ENCODE assay signal across 8 cellular contexts in the genomic region with DNA sequence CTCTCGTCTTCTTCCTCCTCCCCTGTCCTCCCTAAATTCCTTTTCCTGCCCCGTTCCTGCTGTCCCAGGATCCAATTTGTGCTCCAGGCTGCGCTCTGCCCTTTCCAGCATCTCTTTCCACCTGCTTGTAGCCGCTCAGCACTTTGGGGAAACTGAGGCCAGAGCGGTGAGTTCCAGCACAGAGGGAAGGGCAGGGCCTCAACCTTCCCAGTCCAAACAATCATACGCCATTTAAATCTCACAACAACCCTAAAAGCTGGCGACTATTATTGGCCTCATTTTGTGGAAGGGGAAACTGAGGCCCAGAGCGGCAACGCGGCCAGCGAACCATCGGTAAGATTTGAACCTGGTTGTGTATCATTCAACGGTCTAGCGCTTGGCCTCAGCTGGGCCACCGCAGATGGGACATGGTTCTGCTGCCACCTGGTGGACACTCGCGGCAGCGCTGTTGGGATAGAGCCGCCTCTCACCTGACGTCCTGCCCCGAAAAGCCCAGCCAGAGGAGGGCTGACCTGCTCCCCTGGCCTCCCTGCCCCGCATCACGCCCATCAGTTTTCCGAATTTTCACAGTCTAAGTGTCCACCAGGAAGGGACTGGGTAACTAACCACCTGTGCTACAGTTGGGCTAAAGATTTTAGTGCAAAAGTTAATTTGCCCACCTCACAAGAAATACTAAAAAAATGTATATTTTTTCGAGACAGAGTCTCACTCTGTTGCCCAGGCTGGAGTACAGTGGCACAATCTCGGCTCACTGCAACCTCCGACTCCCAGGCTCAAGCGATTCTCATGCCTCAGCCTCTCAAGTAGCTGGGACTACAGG. TPM values are rescaled to one million over a fixed set of nuclear protein-coding genes. Genes with fewer than 3 reads are reported as not detected.
DNase-seq lines count a peak whose midpoint lies in the region; ATAC-seq and TF ChIP-seq lines count a peak whose summit lies in the region.

No MANE protein-coding gene starts in this region.

- H3K27me3 ChIP-seq in MM.1S (replicated peaks; ENCODE audit: insufficient read depth, low read length), result peaks cover 8% of the 10 kb centered on the region; the same call in 1 of the 2 replicates

- DNase-seq in ELF-1 (ENCODE audit: low read depth, low spot score), result peak; percentile 94
- peak; percentile 77 for DNase-seq in MM.1S
- peak; percentile 68 for DNase-seq in SK-N-DZ (ENCODE audit: low spot score)
- DNase-seq in activated naive CD4-positive, alpha-beta T cell (lab: John Stamatoyannopoulos, UW), result peak; percentile 92 to 96 (median 94)
- DNase-seq in glomerular visceral epithelial cell (ENCODE audit: extremely low spot score), result peak; percentile 80
- peak; percentile 45 for DNase-seq in pons (ENCODE audit: low spot score)
- DNase-seq in ureter (ENCODE audit: low spot score), result peak; percentile 91

- H3K4me3 ChIP-seq in MM.1S (ENCODE audit: low read length), result no peak overlapping the region

- H3K9me3 ChIP-seq in MM.1S (replicated peaks; ENCODE audit: insufficient read depth, low read length), result no peaks in the 10 kb centered on the region

- no peak overlapping the region for H3K27ac ChIP-seq in MM.1S (ENCODE audit: low read length)

- peaks cover 6% of the 10 kb centered on the region for H3F3A ChIP-seq in MM.1S (ENCODE audit: insufficient read depth, low read length)

- peaks cover 6% of the 10 kb centered on the region for H3K4me1 ChIP-seq in MM.1S (ENCODE audit: low read length)

- ATAC-seq in HG02759 (IDR thresholded peaks at IDR 0.05; ENCODE audit: unreplicated experiment), result no peak

- peak; percentile 96 for TF ChIP-seq CTCF in MM.1S (IDR thresholded peaks at IDR 0.05; ENCODE audit: low read length)

- H3K9me2 ChIP-seq in MM.1S (replicated peaks; ENCODE audit: insufficient read depth, low read length), result no peaks in the 10 kb centered on the region

- H2AFZ ChIP-seq in MM.1S (ENCODE audit: low read length), result peak overlapping the region; percentile 30; the same call in 1 of the 2 replicates

- 0 out of 2 replicates have a peak overlapping the region, but pooled peaks have one; percentile 33 for H3K4me2 ChIP-seq in MM.1S (ENCODE audit: low read depth, low read length)

- H3K79me2 ChIP-seq in MM.1S (ENCODE audit: low read length), result peaks cover 9% of the 10 kb centered on the region

- H4K20me1 ChIP-seq in MM.1S (ENCODE audit: insufficient read depth, low read length), result peaks cover 2% of the 10 kb centered on the region; the same call in 1 of the 2 replicates

- H3K36me3 ChIP-seq in MM.1S (replicated peaks; ENCODE audit: insufficient read depth, low read length), result no peaks in the 10 kb centered on the region; the same call in 1 of the 2 replicates

- H3K9ac ChIP-seq in MM.1S (ENCODE audit: low read length), result no peak overlapping the region

RNA-seq across cellular contexts. Expression of gene RPL18A, which starts 4.2 kb away (rescaled TPM):
- polyA plus RNA-seq in SK-N-DZ (2014; cell fraction: cytosol; rRNA removed), result 1,323 and 1,484 TPM in 2 replicates
- polyA plus RNA-seq in SK-N-DZ (2014; cell fraction: nucleus; rRNA removed), result 991 and 1,227 TPM in 2 replicates
- 2,079 TPM for total RNA-seq in ureter

RNA-seq across cellular contexts. Expression of gene JAK3, which starts 7.8 kb away (rescaled TPM):
- 0.07 and 0.13 TPM in 2 replicates for polyA plus RNA-seq in SK-N-DZ (2014; cell fraction: cytosol; rRNA removed)
- 0.32 and 0.50 TPM in 2 replicates for polyA plus RNA-seq in SK-N-DZ (2014; cell fraction: nucleus; rRNA removed)
- 16.8 TPM for total RNA-seq in ureter

RNA-seq across cellular contexts. Expression of gene SLC5A5, which starts 16.2 kb away (rescaled TPM):
- polyA plus RNA-seq in SK-N-DZ (2014; cell fraction: cytosol; rRNA removed), result 0.05 TPM in 1 of 2 replicates, not detected in the other
- polyA plus RNA-seq in SK-N-DZ (2014; cell fraction: nucleus; rRNA removed), result not detected in 2 replicates
- 0.13 TPM for total RNA-seq in ureter

RNA-seq across cellular contexts. Expression of gene INSL3, which starts 34.2 kb away (rescaled TPM):
- polyA plus RNA-seq in SK-N-DZ (2014; cell fraction: cytosol; rRNA removed), result not detected in 2 replicates
- polyA plus RNA-seq in SK-N-DZ (2014; cell fraction: nucleus; rRNA removed), result not detected in 2 replicates
- total RNA-seq in ureter, result not detected
